Comparison of ENCODE assay signal across 12 cellular contexts in genomic region chr17:8140058-8140412, GRCh38. TPM values are rescaled to one million over a fixed set of nuclear protein-coding genes. Genes with fewer than 3 reads are reported as not detected.
DNase-seq lines count a peak whose midpoint lies in the region; ATAC-seq and TF ChIP-seq lines count a peak whose summit lies in the region.
"Had no signal": no experiment of that assay in that cellular context is flagged by ENCODE, and none has a peak within 500 bp of the region (broad histone marks: within the 10 kb centered on the region; RNA-seq: fewer than 3 reads in every experiment).

No MANE protein-coding gene starts in this region.

- ATAC-seq in natural killer cell: no peak
- no peak for ATAC-seq in natural killer cell treated with Interleukin-12 subunit alpha and Interleukin-12 subunit beta and Interleukin-15 and Interleukin-18, amount 100 ng/mL, for 72 hours
- ATAC-seq in heart right ventricle: peak in 3 of 8 donors; percentile 2 to 4 (median 3)
- ATAC-seq in HG03108 (IDR thresholded peaks at IDR 0.05; ENCODE audit: unreplicated experiment): no peak

- H3K36me3 ChIP-seq in heart right ventricle (peaks cover 28 to 59% (median 56%) of the 10 kb centered on the region in 9 donors), ovary (no peaks in the 10 kb centered on the region)

- H3K27ac Mint-ChIP-seq in natural killer cell (no peak overlapping the region), nephron progenitor cell (no peak overlapping the region)
- H3K27ac Mint-ChIP-seq in natural killer cell treated with Interleukin-12 subunit alpha and Interleukin-12 subunit beta and Interleukin-15 and Interleukin-18, amount 100 ng/mL, for 72 hours: no peak overlapping the region

- no peak for TF ChIP-seq POLR2A in ovary (IDR thresholded peaks at IDR 0.05)

- DNase-seq in natural killer cell: peak; percentile 20
- DNase-seq in natural killer cell treated with Interleukin-12 subunit alpha and Interleukin-12 subunit beta and Interleukin-15 and Interleukin-18, amount 100 ng/mL, for 72 hours (ENCODE audit: low spot score): no peak
- DNase-seq in heart right ventricle: no peak
- peak in 4 of 5 donors; percentile 46 to 72 (median 62) for DNase-seq in ovary
- no peak for DNase-seq in A172 (ENCODE audit: low spot score)
- DNase-seq in UCSD-AML1 (lab: John Stamatoyannopoulos, UW; ENCODE audit: unreplicated experiment): no peak
- no peak for DNase-seq in nephron progenitor cell
- DNase-seq: SIG-M5 had no signal

- H3K4me3 ChIP-seq in heart right ventricle (no peak overlapping the region), ovary (no peak overlapping the region)
- H3K4me3 ChIP-seq: GM12878 had no signal

- no peaks in the 10 kb centered on the region for H3K27me3 ChIP-seq in heart right ventricle
- H3K27me3 ChIP-seq in ovary: no peaks in the 10 kb centered on the region

- intact Hi-C loops in natural killer cell (cut with micrococcal nuclease) (no loop called here), heart right ventricle (cut with DNase I) (no loop called here), ovary (cut with DNase I) (no loop called here)

- WGBS in heart right ventricle, 2 donors: 57 to 63% methylated on average over 11 of the region's 11 CpGs
- 65 to 73% (median 71%) methylated on average over 11 of the region's 11 CpGs for WGBS in ovary, 3 donors

- H3K36me3 Mint-ChIP-seq in natural killer cell (no peaks in the 10 kb centered on the region), nephron progenitor cell (ENCODE audit: low read depth) (peaks cover 17% of the 10 kb centered on the region)
- H3K36me3 Mint-ChIP-seq in natural killer cell treated with Interleukin-12 subunit alpha and Interleukin-12 subunit beta and Interleukin-15 and Interleukin-18, amount 100 ng/mL, for 72 hours: no peaks in the 10 kb centered on the region

- H3K9me3 Mint-ChIP-seq in natural killer cell (no peaks in the 10 kb centered on the region), nephron progenitor cell (no peaks in the 10 kb centered on the region)
- H3K9me3 Mint-ChIP-seq in natural killer cell treated with Interleukin-12 subunit alpha and Interleukin-12 subunit beta and Interleukin-15 and Interleukin-18, amount 100 ng/mL, for 72 hours: no peaks in the 10 kb centered on the region

- no peak for TF ChIP-seq EP300 in ovary (IDR thresholded peaks at IDR 0.05)

- H3K27ac ChIP-seq in heart right ventricle: peak overlapping the region in 7 of 10 donors; percentile 49 to 84 (median 71)
- H3K27ac ChIP-seq in ovary: peak overlapping the region in 1 of 2 donors; percentile 49

- TF ChIP-seq CTCF in natural killer cell (IDR thresholded peaks at IDR 0.05) (no peak), heart right ventricle (IDR thresholded peaks at IDR 0.05) (no peak), ovary (IDR thresholded peaks at IDR 0.05) (no peak), nephron progenitor cell (IDR thresholded peaks at IDR 0.05) (no peak)

- H3K4me3 Mint-ChIP-seq in natural killer cell (peak overlapping the region; percentile 60), nephron progenitor cell (no peak overlapping the region)
- no peak overlapping the region for H3K4me3 Mint-ChIP-seq in natural killer cell treated with Interleukin-12 subunit alpha and Interleukin-12 subunit beta and Interleukin-15 and Interleukin-18, amount 100 ng/mL, for 72 hours

- H3K27me3 Mint-ChIP-seq in natural killer cell (ENCODE audit: low read depth in 2 of 2) (no peaks in the 10 kb centered on the region), nephron progenitor cell (ENCODE audit: low read depth, poor library complexity) (peaks cover 5% of the 10 kb centered on the region)
- H3K27me3 Mint-ChIP-seq in natural killer cell treated with Interleukin-12 subunit alpha and Interleukin-12 subunit beta and Interleukin-15 and Interleukin-18, amount 100 ng/mL, for 72 hours: no peaks in the 10 kb centered on the region

- H3K4me1 ChIP-seq in heart right ventricle (peaks cover 2 to 40% (median 28%) of the 10 kb centered on the region in 9 donors), ovary (ENCODE audit: insufficient read depth) (no peaks in the 10 kb centered on the region)

- peaks cover 0 to 7% of the 10 kb centered on the region in 2 donors for H3K4me1 Mint-ChIP-seq in natural killer cell
- no peaks in the 10 kb centered on the region for H3K4me1 Mint-ChIP-seq in natural killer cell treated with Interleukin-12 subunit alpha and Interleukin-12 subunit beta and Interleukin-15 and Interleukin-18, amount 100 ng/mL, for 72 hours (ENCODE audit: low read depth in 2 of 2)
- H3K4me1 Mint-ChIP-seq in nephron progenitor cell: no peaks in the 10 kb centered on the region

- no peaks in the 10 kb centered on the region for H3K9me3 ChIP-seq in heart right ventricle
- H3K9me3 ChIP-seq in ovary: no peaks in the 10 kb centered on the region

RNA-seq across cellular contexts. Expression of gene PER1, which starts 12.2 kb away (rescaled TPM):
- total RNA-seq in natural killer cell: 1,000 to 10,000 TPM in 1 of 3 donors, 100 to 1,000 TPM in 2; 636 to 1,422 (median 923) TPM
- 10 to 100 TPM; 16.9 to 42.7 TPM for total RNA-seq in natural killer cell treated with Interleukin-12 subunit alpha and Interleukin-12 subunit beta and Interleukin-15 and Interleukin-18, amount 100 ng/mL, for 72 hours
- total RNA-seq in heart right ventricle: 100 to 1,000 TPM in 6 of 10 donors, 10 to 100 TPM in 4; 37.4 to 154 (median 112) TPM
- 100 to 1,000 TPM; 112 to 135 TPM for polyA plus RNA-seq in heart right ventricle
- 100 to 1,000 TPM in 6 of 7 donors, 10 to 100 TPM in 1; 74.9 to 394 (median 165) TPM for total RNA-seq in ovary
- polyA plus RNA-seq in ovary: 100 to 1,000 TPM in 1 of 2 donors, 10 to 100 TPM in 1; 12.8 to 164 TPM
- 6.9 and 7.5 TPM in 2 replicates for total RNA-seq in A172 (2014; rRNA removed; shearing (Covaris generic))

RNA-seq across cellular contexts. Expression of gene HES7, which starts 16.1 kb away (rescaled TPM):
- total RNA-seq in natural killer cell: under 1 TPM; 0.50 to 0.77 (median 0.61) TPM
- total RNA-seq in natural killer cell treated with Interleukin-12 subunit alpha and Interleukin-12 subunit beta and Interleukin-15 and Interleukin-18, amount 100 ng/mL, for 72 hours: not detected
- total RNA-seq in heart right ventricle: under 1 TPM in 5 of 10 donors, not detected in 5; 0.17 to 0.52 (median 0.38) TPM
- 1 to 10 TPM in 1 of 2 donors, under 1 TPM in 1; 0.91 to 1.5 TPM for polyA plus RNA-seq in heart right ventricle
- under 1 TPM in 6 of 7 donors, not detected in 1; 0.11 to 0.97 (median 0.81) TPM for total RNA-seq in ovary
- polyA plus RNA-seq in ovary: under 1 TPM in 1 of 2 donors, not detected in 1; 0.25 TPM
- not detected in 2 replicates for total RNA-seq in A172 (2014; rRNA removed; shearing (Covaris generic))
- total RNA-seq: fibroblast of villous mesenchyme had no signal

RNA-seq across cellular contexts. Expression of gene ALOXE3, which starts 21.7 kb away (rescaled TPM):
- total RNA-seq in natural killer cell: not detected
- total RNA-seq in natural killer cell treated with Interleukin-12 subunit alpha and Interleukin-12 subunit beta and Interleukin-15 and Interleukin-18, amount 100 ng/mL, for 72 hours: not detected
- total RNA-seq in heart right ventricle: not detected
- polyA plus RNA-seq in heart right ventricle: under 1 TPM in 1 of 2 donors, not detected in 1; 0.09 TPM
- total RNA-seq in ovary: not detected
- polyA plus RNA-seq in ovary: under 1 TPM in 1 of 2 donors, not detected in 1; 0.07 TPM
- total RNA-seq in A172 (2014; rRNA removed; shearing (Covaris generic)): 0.05 TPM in 1 of 2 replicates, not detected in the other
- total RNA-seq: Daoy, fibroblast of villous mesenchyme, GM12878 had no signal

RNA-seq across cellular contexts. Expression of gene VAMP2, which starts 22.7 kb away (rescaled TPM):
- total RNA-seq in natural killer cell (100 to 1,000 TPM; 191 to 315 (median 234) TPM), heart right ventricle (10 to 100 TPM; 46.8 to 67.8 (median 62.7) TPM), ovary (100 to 1,000 TPM in 4 of 7 donors, 10 to 100 TPM in 3; 35.5 to 147 (median 118) TPM)
- 10 to 100 TPM; 54.6 to 73.0 TPM for total RNA-seq in natural killer cell treated with Interleukin-12 subunit alpha and Interleukin-12 subunit beta and Interleukin-15 and Interleukin-18, amount 100 ng/mL, for 72 hours
- polyA plus RNA-seq in heart right ventricle (10 to 100 TPM; 49.0 to 54.3 TPM), ovary (100 to 1,000 TPM in 1 of 2 donors, 10 to 100 TPM in 1; 99.2 to 233 TPM)
- 1.9 and 4.3 TPM in 2 replicates for total RNA-seq in A172 (2014; rRNA removed; shearing (Covaris generic))

RNA-seq across cellular contexts. Expression of gene TMEM107, which starts 36.1 kb away (rescaled TPM):
- total RNA-seq in natural killer cell: 100 to 1,000 TPM in 1 of 3 donors, 10 to 100 TPM in 2; 48.9 to 101 (median 96.1) TPM
- 10 to 100 TPM; 31.5 to 43.5 TPM for total RNA-seq in natural killer cell treated with Interleukin-12 subunit alpha and Interleukin-12 subunit beta and Interleukin-15 and Interleukin-18, amount 100 ng/mL, for 72 hours
- 10 to 100 TPM in 1 of 10 donors, 1 to 10 TPM in 9; 5.2 to 15.2 (median 7.3) TPM for total RNA-seq in heart right ventricle
- polyA plus RNA-seq in heart right ventricle: 1 to 10 TPM; 4.5 to 7.8 TPM
- total RNA-seq in ovary: 10 to 100 TPM in 5 of 7 donors, 1 to 10 TPM in 2; 7.5 to 57.6 (median 16.1) TPM
- polyA plus RNA-seq in ovary: 10 to 100 TPM in 1 of 2 donors, 1 to 10 TPM in 1; 8.2 to 10.3 TPM
- 35.8 and 39.3 TPM in 2 replicates for total RNA-seq in A172 (2014; rRNA removed; shearing (Covaris generic))

Comparison
In these comparisons a context has a peak if more than half of its experiments do, and no peak if none do; other contexts are left out.
1. DNase-seq: peak in natural killer cell (single experiment) and ovary (4 of 5); none in natural killer cell treated with Interleukin-12 subunit alpha and Interleukin-12 subunit beta and Interleukin-15 and Interleukin-18, amount 100 ng/mL, for 72 hours (single experiment), heart right ventricle (0 of 2), A172 (single experiment), UCSD-AML1 (single experiment) and nephron progenitor cell (single experiment).